In genomic region chr13:112332727-112333126, GRCh38 we compare ENCODE assay signal across 9 cellular contexts. TPM values are rescaled to one million over a fixed set of nuclear protein-coding genes. Genes with fewer than 3 reads are reported as not detected.
"Had no signal": no experiment of that assay in that cellular context is flagged by ENCODE, and none has a peak within 500 bp of the region (broad histone marks: within the 10 kb centered on the region; RNA-seq: fewer than 3 reads in every experiment).

No MANE protein-coding gene starts in this region.

- H3K36me3 Mint-ChIP-seq: IgD-negative memory B cell had no signal

- H3K27ac Mint-ChIP-seq: H9, IgD-negative memory B cell had no signal

- H3K9ac ChIP-seq: GM23248 had no signal

- H3K4me3 ChIP-seq: GM23248 had no signal

- H3K27ac ChIP-seq: GM23248 had no signal

- DNase-seq: GM23248, GOT3, H9, HCEC 1CT, KBM-7 had no signal

- H3K4me1 Mint-ChIP-seq: IgD-negative memory B cell had no signal

- H2AFZ ChIP-seq: GM23248 had no signal

- FAIRE-seq: H54, HTR-8/SVneo had no signal

- H3K4me3 Mint-ChIP-seq: H9, IgD-negative memory B cell had no signal

RNA-seq across cellular contexts. Expression of gene SPACA7, which starts 43.4 kb away (rescaled TPM):
- total RNA-seq: GM23248, H9, HT-29 had no signal
- polyA plus RNA-seq: GM23248, IgD-negative memory B cell had no signal
